In the genomic region with DNA sequence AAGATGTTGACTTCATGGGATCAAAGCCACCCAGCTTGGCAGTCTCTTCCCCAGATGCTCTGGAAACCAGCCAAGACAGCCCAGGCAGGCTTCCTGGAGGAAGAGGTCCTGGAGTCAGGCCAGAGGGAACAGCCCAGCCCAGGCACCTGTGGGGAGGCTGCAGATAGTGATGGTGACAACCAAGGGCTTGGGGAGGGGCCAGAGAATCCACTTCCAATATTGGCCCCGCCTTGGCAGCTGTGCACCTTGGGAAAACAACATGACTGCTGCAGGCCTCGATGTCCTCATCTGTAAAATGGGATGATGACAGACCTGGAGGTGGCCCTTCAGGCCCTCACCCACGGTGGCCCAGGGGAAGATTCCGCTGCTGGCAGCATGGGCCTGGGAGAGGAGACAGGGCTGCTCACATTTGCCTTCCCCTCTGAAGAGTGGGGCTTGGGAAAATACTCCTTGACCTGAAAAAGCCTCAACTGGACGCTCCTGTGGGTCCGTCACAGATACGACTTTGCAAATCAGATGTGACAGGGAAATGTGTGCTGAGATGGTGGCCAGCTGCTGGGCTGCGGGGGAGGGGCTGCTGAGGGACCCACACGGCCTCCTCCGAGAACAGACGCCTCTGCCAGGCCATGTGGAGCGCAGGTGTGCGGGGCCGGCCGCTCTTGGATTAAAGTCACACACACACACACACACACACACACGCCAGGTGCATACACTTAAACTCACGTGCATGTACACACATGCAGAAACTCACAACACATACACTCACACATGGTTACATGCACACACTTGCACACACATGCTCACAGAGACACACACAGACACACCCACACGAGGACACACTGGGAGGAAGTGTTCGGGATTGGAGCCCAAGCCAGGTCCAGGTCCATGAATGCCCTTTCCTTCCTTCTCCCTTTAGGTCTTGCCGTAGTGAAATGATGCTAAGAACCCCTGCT, we compare ENCODE assay signal across 1 cellular context.
A peak's percentile ranks its signal among the peaks of the same experiment; 100 is the strongest.
TF ChIP-seq lines count a peak whose summit lies in the region.

No MANE protein-coding gene starts in this region.

TF ChIP-seq in SK-N-SH, 30 proteins besides CTCF, POLR2A, EP300 and RAD21 (continued from another document):
- TF ChIP-seq SIN3A (IDR thresholded peaks at IDR 0.05; ENCODE audit: borderline replicate concordance, low read depth, low read length) (no peak), RXRA (IDR thresholded peaks at IDR 0.05; ENCODE audit: borderline replicate concordance, low read depth) (no peak), FOXJ3 (CRISPR knock-in tag; IDR thresholded peaks at IDR 0.05) (no peak), EZH2phosphoT487 (IDR thresholded peaks at IDR 0.05; ENCODE audit: borderline replicate concordance, low read depth) (no peak), FOXM1 (IDR thresholded peaks at IDR 0.05; ENCODE audit: low read depth) (no peak), NFIC (IDR thresholded peaks at IDR 0.05; ENCODE audit: borderline replicate concordance) (peak; percentile 7; the same call in 1 of the 2 replicates), SMC3 (IDR thresholded peaks at IDR 0.05; ENCODE audit: low read depth, low read length) (no peak), NRF1 (IDR thresholded peaks at IDR 0.05; ENCODE audit: low read depth, low read length) (no peak), RCOR1 (IDR thresholded peaks at IDR 0.05; ENCODE audit: low read length) (no peak), GABPA (IDR thresholded peaks at IDR 0.05; ENCODE audit: low read depth) (no peak), GATA2 (CRISPR knock-in tag; IDR thresholded peaks at IDR 0.05) (peak; percentile 34; the same call in 1 of the 2 replicates), MEF2A (IDR thresholded peaks at IDR 0.05; ENCODE audit: borderline replicate concordance, low read depth) (no peak), FOSL2 (IDR thresholded peaks at IDR 0.05; ENCODE audit: borderline replicate concordance, low read depth) (no peak), TAF1 (IDR thresholded peaks at IDR 0.05; ENCODE audit: borderline replicate concordance, low read depth, low read length) (no peak), TCF12 (IDR thresholded peaks at IDR 0.05) (peak; percentile 43; the same call in 1 of the 2 replicates), RFX5 (IDR thresholded peaks at IDR 0.05; ENCODE audit: low read length) (no peak), POLR2AphosphoS5 (IDR thresholded peaks at IDR 0.05; ENCODE audit: low read depth, low read length) (no peak), ELF1 (IDR thresholded peaks at IDR 0.05) (no peak)
- TF ChIP-seq, protein P1, sequence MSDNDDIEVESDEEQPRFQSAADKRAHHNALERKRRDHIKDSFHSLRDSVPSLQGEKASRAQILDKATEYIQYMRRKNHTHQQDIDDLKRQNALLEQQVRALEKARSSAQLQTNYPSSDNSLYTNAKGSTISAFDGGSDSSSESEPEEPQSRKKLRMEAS (IDR thresholded peaks at IDR 0.05; ENCODE audit: low read depth): no peak
- TF ChIP-seq, protein P2, sequence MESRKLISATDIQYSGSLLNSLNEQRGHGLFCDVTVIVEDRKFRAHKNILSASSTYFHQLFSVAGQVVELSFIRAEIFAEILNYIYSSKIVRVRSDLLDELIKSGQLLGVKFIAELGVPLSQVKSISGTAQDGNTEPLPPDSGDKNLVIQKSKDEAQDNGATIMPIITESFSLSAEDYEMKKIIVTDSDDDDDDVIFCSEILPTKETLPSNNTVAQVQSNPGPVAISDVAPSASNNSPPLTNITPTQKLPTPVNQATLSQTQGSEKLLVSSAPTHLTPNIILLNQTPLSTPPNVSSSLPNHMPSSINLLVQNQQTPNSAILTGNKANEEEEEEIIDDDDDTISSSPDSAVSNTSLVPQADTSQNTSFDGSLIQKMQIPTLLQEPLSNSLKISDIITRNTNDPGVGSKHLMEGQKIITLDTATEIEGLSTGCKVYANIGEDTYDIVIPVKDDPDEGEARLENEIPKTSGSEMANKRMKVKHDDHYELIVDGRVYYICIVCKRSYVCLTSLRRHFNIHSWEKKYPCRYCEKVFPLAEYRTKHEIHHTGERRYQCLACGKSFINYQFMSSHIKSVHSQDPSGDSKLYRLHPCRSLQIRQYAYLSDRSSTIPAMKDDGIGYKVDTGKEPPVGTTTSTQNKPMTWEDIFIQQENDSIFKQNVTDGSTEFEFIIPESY (IDR thresholded peaks at IDR 0.05; ENCODE audit: borderline replicate concordance, low read depth): no peak
- TF ChIP-seq, protein P3, sequence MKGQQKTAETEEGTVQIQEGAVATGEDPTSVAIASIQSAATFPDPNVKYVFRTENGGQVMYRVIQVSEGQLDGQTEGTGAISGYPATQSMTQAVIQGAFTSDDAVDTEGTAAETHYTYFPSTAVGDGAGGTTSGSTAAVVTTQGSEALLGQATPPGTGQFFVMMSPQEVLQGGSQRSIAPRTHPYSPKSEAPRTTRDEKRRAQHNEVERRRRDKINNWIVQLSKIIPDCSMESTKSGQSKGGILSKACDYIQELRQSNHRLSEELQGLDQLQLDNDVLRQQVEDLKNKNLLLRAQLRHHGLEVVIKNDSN (IDR thresholded peaks at IDR 0.05; ENCODE audit: borderline replicate concordance, low read depth): no peak
- TF ChIP-seq, protein P4, sequence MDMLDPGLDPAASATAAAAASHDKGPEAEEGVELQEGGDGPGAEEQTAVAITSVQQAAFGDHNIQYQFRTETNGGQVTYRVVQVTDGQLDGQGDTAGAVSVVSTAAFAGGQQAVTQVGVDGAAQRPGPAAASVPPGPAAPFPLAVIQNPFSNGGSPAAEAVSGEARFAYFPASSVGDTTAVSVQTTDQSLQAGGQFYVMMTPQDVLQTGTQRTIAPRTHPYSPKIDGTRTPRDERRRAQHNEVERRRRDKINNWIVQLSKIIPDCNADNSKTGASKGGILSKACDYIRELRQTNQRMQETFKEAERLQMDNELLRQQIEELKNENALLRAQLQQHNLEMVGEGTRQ (IDR thresholded peaks at IDR 0.05; ENCODE audit: borderline replicate concordance, low read depth, low read length): no peak
- TF ChIP-seq, protein P5, sequence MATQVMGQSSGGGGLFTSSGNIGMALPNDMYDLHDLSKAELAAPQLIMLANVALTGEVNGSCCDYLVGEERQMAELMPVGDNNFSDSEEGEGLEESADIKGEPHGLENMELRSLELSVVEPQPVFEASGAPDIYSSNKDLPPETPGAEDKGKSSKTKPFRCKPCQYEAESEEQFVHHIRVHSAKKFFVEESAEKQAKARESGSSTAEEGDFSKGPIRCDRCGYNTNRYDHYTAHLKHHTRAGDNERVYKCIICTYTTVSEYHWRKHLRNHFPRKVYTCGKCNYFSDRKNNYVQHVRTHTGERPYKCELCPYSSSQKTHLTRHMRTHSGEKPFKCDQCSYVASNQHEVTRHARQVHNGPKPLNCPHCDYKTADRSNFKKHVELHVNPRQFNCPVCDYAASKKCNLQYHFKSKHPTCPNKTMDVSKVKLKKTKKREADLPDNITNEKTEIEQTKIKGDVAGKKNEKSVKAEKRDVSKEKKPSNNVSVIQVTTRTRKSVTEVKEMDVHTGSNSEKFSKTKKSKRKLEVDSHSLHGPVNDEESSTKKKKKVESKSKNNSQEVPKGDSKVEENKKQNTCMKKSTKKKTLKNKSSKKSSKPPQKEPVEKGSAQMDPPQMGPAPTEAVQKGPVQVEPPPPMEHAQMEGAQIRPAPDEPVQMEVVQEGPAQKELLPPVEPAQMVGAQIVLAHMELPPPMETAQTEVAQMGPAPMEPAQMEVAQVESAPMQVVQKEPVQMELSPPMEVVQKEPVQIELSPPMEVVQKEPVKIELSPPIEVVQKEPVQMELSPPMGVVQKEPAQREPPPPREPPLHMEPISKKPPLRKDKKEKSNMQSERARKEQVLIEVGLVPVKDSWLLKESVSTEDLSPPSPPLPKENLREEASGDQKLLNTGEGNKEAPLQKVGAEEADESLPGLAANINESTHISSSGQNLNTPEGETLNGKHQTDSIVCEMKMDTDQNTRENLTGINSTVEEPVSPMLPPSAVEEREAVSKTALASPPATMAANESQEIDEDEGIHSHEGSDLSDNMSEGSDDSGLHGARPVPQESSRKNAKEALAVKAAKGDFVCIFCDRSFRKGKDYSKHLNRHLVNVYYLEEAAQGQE (IDR thresholded peaks at IDR 0.05; ENCODE audit: low read depth, low read length): no peak
- TF ChIP-seq, protein P6, sequence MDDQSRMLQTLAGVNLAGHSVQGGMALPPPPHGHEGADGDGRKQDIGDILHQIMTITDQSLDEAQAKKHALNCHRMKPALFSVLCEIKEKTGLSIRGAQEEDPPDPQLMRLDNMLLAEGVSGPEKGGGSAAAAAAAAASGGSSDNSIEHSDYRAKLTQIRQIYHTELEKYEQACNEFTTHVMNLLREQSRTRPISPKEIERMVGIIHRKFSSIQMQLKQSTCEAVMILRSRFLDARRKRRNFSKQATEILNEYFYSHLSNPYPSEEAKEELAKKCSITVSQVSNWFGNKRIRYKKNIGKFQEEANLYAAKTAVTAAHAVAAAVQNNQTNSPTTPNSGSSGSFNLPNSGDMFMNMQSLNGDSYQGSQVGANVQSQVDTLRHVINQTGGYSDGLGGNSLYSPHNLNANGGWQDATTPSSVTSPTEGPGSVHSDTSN (IDR thresholded peaks at IDR 0.05): no peak
- TF ChIP-seq, protein P7, sequence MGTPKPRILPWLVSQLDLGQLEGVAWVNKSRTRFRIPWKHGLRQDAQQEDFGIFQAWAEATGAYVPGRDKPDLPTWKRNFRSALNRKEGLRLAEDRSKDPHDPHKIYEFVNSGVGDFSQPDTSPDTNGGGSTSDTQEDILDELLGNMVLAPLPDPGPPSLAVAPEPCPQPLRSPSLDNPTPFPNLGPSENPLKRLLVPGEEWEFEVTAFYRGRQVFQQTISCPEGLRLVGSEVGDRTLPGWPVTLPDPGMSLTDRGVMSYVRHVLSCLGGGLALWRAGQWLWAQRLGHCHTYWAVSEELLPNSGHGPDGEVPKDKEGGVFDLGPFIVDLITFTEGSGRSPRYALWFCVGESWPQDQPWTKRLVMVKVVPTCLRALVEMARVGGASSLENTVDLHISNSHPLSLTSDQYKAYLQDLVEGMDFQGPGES (IDR thresholded peaks at IDR 0.05; ENCODE audit: low read depth, low read length): no peak
